ENCODE assay signal across 18 cellular contexts in the genomic region with DNA sequence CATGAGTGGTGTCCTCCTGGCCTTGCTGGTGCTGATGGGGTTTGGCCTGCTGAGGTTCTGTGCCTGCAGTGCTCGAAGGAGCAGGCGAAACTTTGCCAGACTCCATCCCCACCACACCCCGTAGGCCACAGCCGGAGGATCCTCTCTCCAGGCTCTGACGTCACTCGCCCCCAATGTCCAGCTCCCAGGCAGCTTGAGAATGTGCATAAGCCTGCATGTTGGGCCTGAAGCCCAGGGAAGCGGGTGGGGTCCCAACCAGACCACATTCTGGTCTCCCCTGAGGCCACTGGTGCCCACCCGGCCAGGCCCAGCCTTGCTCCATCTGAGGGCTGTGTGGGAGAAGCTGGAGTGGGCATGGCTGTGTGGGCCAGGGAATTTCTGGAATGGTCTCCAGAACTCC.
A peak's percentile ranks its signal among the peaks of the same experiment; 100 is the strongest.
DNase-seq lines count a peak whose midpoint lies in the region; ATAC-seq, FAIRE-seq and TF ChIP-seq lines count a peak whose summit lies in the region.
"Had no signal": no experiment of that assay in that cellular context is flagged by ENCODE, and none has a peak within 500 bp of the region (broad histone marks: within the 10 kb centered on the region; RNA-seq: fewer than 3 reads in every experiment).

No MANE protein-coding gene starts in this region.

- FAIRE-seq in astrocyte (lab: Jason Lieb, UNC) = no peak

- peak; percentile 48 for DNase-seq in EH (ENCODE audit: low read depth)
- DNase-seq in astrocyte (ENCODE audit: low read depth) = peak; percentile 59
- DNase-seq in heart left ventricle = peak; percentile 55 to 79 (median 65)
- no peak for DNase-seq in prostate gland (ENCODE audit: low spot score)
- no peak for DNase-seq in endodermal cell
- DNase-seq in NCI-H446 treated with DMSO at 0.1 percent for 48 hours (lab: John Stamatoyannopoulos, UW) = no peak
- DNase-seq in NOMO-1 treated with dmso at 0.1 percent for 144 hours (lab: John Stamatoyannopoulos, UW; ENCODE audit: unreplicated experiment) = no peak
- no peak for DNase-seq in ACHN
- DNase-seq: activated B cell treated with CpG ODN at 0.5 μM for 24 hours; activated CD8-positive, alpha-beta memory T cell treated with anti-CD3 and anti-CD28 coated beads, Interleukin-2, amount 50 U/mL, for 4 hours; NCI-H1105 treated with DMSO at 0.1 percent for 48 hours had no signal

- H3K27ac Mint-ChIP-seq in astrocyte (ENCODE audit: unreplicated experiment) (no peak overlapping the region), endodermal cell (no peak overlapping the region)
- H3K27ac Mint-ChIP-seq: activated B cell treated with CpG ODN at 0.5 μM for 24 hours; activated naive CD8-positive, alpha-beta T cell; B cell had no signal

- H3K9me3 ChIP-seq in astrocyte (ENCODE audit: insufficient read depth, low read depth, low read length) (no peaks in the 10 kb centered on the region), heart left ventricle (no peaks in the 10 kb centered on the region), prostate gland (no peaks in the 10 kb centered on the region), endodermal cell (ENCODE audit: control insufficient read depth, low read length) (no peaks in the 10 kb centered on the region)
- H3K9me3 ChIP-seq: esophagus muscularis mucosa, thoracic aorta had no signal

- TF ChIP-seq CTCF in astrocyte (IDR thresholded peaks at IDR 0.05; ENCODE audit: insufficient read depth, low read depth, low read length) (no peak), heart left ventricle (IDR thresholded peaks at IDR 0.05) (no peak), prostate gland (IDR thresholded peaks at IDR 0.05) (no peak), endodermal cell (conservative IDR thresholded peaks at IDR 0.05) (no peak)

- H3K4me2 ChIP-seq in astrocyte (ENCODE audit: low read length) = no peak overlapping the region

- H3K4me1 ChIP-seq in astrocyte (ENCODE audit: insufficient read depth, low read length) = peaks cover 18% of the 10 kb centered on the region
- peaks cover 0 to 44% (median 16%) of the 10 kb centered on the region in 12 donors for H3K4me1 ChIP-seq in heart left ventricle
- no peaks in the 10 kb centered on the region for H3K4me1 ChIP-seq in prostate gland (replicated peaks)
- peaks cover 3% of the 10 kb centered on the region for H3K4me1 ChIP-seq in endodermal cell (ENCODE audit: control insufficient read depth, insufficient read depth, low read length)
- H3K4me1 ChIP-seq: parathyroid adenoma had no signal

- no peak overlapping the region for H3K4me3 Mint-ChIP-seq in astrocyte (ENCODE audit: unreplicated experiment)
- no peak overlapping the region for H3K4me3 Mint-ChIP-seq in endodermal cell
- H3K4me3 Mint-ChIP-seq: activated B cell treated with CpG ODN at 0.5 μM for 24 hours; activated naive CD8-positive, alpha-beta T cell; B cell; IgD-negative memory B cell; mesothelial cell of epicardium had no signal

- intact Hi-C loops in heart left ventricle (cut with DNase I) = loop anchor here in 2 of 10 donors (5.0 to 10.0 kb wide), 2 partner anchors 50 to 153 kb away; no protein-coding TSS in a partner anchor
- intact Hi-C loops in prostate gland (cut with DNase I) = no loop called here

- H3K4me3 ChIP-seq in astrocyte (ENCODE audit: insufficient read depth, low read depth, low read length) (no peak overlapping the region), heart left ventricle (no peak overlapping the region), prostate gland (no peak overlapping the region), endodermal cell (ENCODE audit: low read length) (no peak overlapping the region)
- H3K4me3 ChIP-seq: esophagus muscularis mucosa, thoracic aorta had no signal

- peaks cover 6% of the 10 kb centered on the region for H3K4me1 Mint-ChIP-seq in astrocyte (ENCODE audit: low read depth, unreplicated experiment)
- peaks cover 24% of the 10 kb centered on the region for H3K4me1 Mint-ChIP-seq in endodermal cell
- H3K4me1 Mint-ChIP-seq: activated B cell treated with CpG ODN at 0.5 μM for 24 hours, B cell, IgD-negative memory B cell had no signal

- H3K27me3 Mint-ChIP-seq in astrocyte (ENCODE audit: low read depth, unreplicated experiment) = peaks cover 13% of the 10 kb centered on the region
- peaks cover 12% of the 10 kb centered on the region for H3K27me3 Mint-ChIP-seq in endodermal cell (ENCODE audit: insufficient read depth)
- H3K27me3 Mint-ChIP-seq: activated B cell treated with CpG ODN at 0.5 μM for 24 hours had no signal

- 70 to 85% (median 77%) methylated on average over 8 of the region's 8 CpGs for WGBS in heart left ventricle, 4 donors
- 77% methylated on average over 8 of the region's 8 CpGs for WGBS in prostate gland
- WGBS in endodermal cell (ENCODE audit: insufficient coverage in 1 of 2, insufficient read length in 1 of 2), 2 experiments = 88 to 100% methylated on average over 3 to 8 of the region's 8 CpGs

- no peak overlapping the region for H2AFZ ChIP-seq in astrocyte (ENCODE audit: low read depth, low read length)
- H2AFZ ChIP-seq: parathyroid adenoma had no signal

- H3K27me3 ChIP-seq in astrocyte (ENCODE audit: insufficient read depth, low read length) (no peaks in the 10 kb centered on the region), heart left ventricle (no peaks in the 10 kb centered on the region), prostate gland (replicated peaks; ENCODE audit: insufficient read depth) (no peaks in the 10 kb centered on the region), endodermal cell (ENCODE audit: control insufficient read depth, insufficient read depth, low read length, poor library complexity, severe bottlenecking) (peaks cover 4% of the 10 kb centered on the region)
- H3K27me3 ChIP-seq: esophagus muscularis mucosa had no signal

- H3K36me3 ChIP-seq in astrocyte (ENCODE audit: insufficient read depth, low read length) = no peaks in the 10 kb centered on the region
- H3K36me3 ChIP-seq in heart left ventricle = no peaks in the 10 kb centered on the region
- H3K36me3 ChIP-seq in prostate gland = no peaks in the 10 kb centered on the region
- no peaks in the 10 kb centered on the region for H3K36me3 ChIP-seq in endodermal cell (ENCODE audit: control insufficient read depth, insufficient read depth, low read length)
- H3K36me3 ChIP-seq: esophagus muscularis mucosa, thoracic aorta had no signal

- H3K27ac ChIP-seq in astrocyte (ENCODE audit: low read depth, low read length) (peak overlapping the region; percentile 8), heart left ventricle (peak overlapping the region in 4 of 12 donors; percentile 21 to 62 (median 27)), prostate gland (peak overlapping the region; percentile 64 to 67), endodermal cell (ENCODE audit: low read depth, low read length) (no peak overlapping the region)
- H3K27ac ChIP-seq: parathyroid adenoma, thoracic aorta had no signal

- H3K9ac ChIP-seq in astrocyte (ENCODE audit: low read length) (no peak overlapping the region), endodermal cell (ENCODE audit: extremely low read depth, low read length, poor library complexity, severe bottlenecking) (no peak overlapping the region)
- H3K9ac ChIP-seq: parathyroid adenoma had no signal

- H4K20me1 ChIP-seq in astrocyte (ENCODE audit: insufficient read depth, low read length) = no peaks in the 10 kb centered on the region

- in situ Hi-C loops in ACHN (cut with HindIII; ENCODE audit: low pct_ligation_motif_present, low pct_unique_long_range_greater_than_20kb, low sequenced_read_pairs) = no loop called here

- peak; percentile 24 to 60 (median 49) for ATAC-seq in heart left ventricle

- H3K9me3 Mint-ChIP-seq in astrocyte (ENCODE audit: unreplicated experiment) (peaks cover 7% of the 10 kb centered on the region), endodermal cell (peaks cover 6% of the 10 kb centered on the region)
- H3K9me3 Mint-ChIP-seq: activated B cell treated with CpG ODN at 0.5 μM for 24 hours had no signal

- H3K36me3 Mint-ChIP-seq in astrocyte (ENCODE audit: low read depth, unreplicated experiment) (no peaks in the 10 kb centered on the region), endodermal cell (ENCODE audit: low read depth) (no peaks in the 10 kb centered on the region)

- no peaks in the 10 kb centered on the region for H3K79me2 ChIP-seq in astrocyte (ENCODE audit: insufficient read depth, low read length)
- H3K79me2 ChIP-seq: parathyroid adenoma had no signal

- TF ChIP-seq POLR2A in heart left ventricle (IDR thresholded peaks at IDR 0.05) (no peak), prostate gland (IDR thresholded peaks at IDR 0.05) (no peak)

Comparison
In these comparisons a context has a peak if more than half of its experiments do, and no peak if none do; other contexts are left out.
1. DNase-seq: peak in EH (single experiment), astrocyte (single experiment) and heart left ventricle (5 of 5); none in prostate gland (single experiment), endodermal cell (single experiment), NCI-H446 treated with DMSO at 0.1 percent for 48 hours (single experiment), NOMO-1 treated with dmso at 0.1 percent for 144 hours (single experiment) and ACHN (single experiment).